Comparison of ENCODE assay signal across 9 cellular contexts in the genomic region with DNA sequence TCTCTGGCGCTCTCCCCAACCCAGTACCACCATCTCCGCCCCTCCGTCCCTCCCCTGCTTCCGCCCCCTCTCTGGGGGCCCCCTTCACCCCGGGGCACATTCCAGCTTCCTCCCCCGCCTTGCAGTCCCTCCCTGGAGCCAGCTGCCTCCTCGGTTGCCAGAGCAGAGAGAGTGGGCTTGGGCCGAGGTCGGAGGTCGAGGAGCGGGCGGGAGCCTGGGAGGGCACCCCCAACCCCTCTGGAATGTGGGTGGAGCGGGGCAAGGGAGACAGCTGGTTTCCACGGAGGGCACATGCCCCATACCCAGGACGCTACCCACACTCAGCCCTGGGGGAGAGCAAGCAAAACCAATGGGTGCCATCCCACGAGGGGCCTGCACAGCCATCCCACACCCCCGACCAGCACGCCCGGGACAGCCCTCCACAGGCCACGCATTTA. TPM values are rescaled to one million over a fixed set of nuclear protein-coding genes. Genes with fewer than 3 reads are reported as not detected.
DNase-seq lines count a peak whose midpoint lies in the region; ATAC-seq and TF ChIP-seq lines count a peak whose summit lies in the region.
"Had no signal": no experiment of that assay in that cellular context is flagged by ENCODE, and none has a peak within 500 bp of the region (broad histone marks: within the 10 kb centered on the region; RNA-seq: fewer than 3 reads in every experiment).

No MANE protein-coding gene starts in this region.

- H3K4me1 Mint-ChIP-seq in T-cell = peaks cover 54 to 68% (median 55%) of the 10 kb centered on the region in 3 donors

- CTCF ChIA-PET in T-cell (lab: Charles Lee) = no interaction called here

- no peak for TF ChIP-seq POLR2A in sigmoid colon (IDR thresholded peaks at IDR 0.05)

- ATAC-seq in T-cell (replicated peaks in 1 of 4) (no peak), heart right ventricle (no peak), HG03460 (IDR thresholded peaks at IDR 0.05; ENCODE audit: unreplicated experiment) (no peak), HG03565 (IDR thresholded peaks at IDR 0.05; ENCODE audit: unreplicated experiment) (no peak), HG03196 (IDR thresholded peaks at IDR 0.05; ENCODE audit: unreplicated experiment) (no peak)

- no peak for TF ChIP-seq CTCF in GM06990 (IDR thresholded peaks at IDR 0.05; ENCODE audit: insufficient read depth, low read length, poor library complexity, severe bottlenecking)
- no peak for TF ChIP-seq CTCF in heart right ventricle (IDR thresholded peaks at IDR 0.05)
- no peak for TF ChIP-seq CTCF in sigmoid colon (IDR thresholded peaks at IDR 0.05)

- intact Hi-C loops in heart right ventricle (cut with DNase I) (no loop called here), sigmoid colon (cut with DNase I) (loop anchor here (10.0 kb wide), 1 partner anchor 688 kb away; a partner anchor contains a TSS)

- no peaks in the 10 kb centered on the region for H3K9me3 ChIP-seq in heart right ventricle
- no peaks in the 10 kb centered on the region for H3K9me3 ChIP-seq in sigmoid colon

- H3K4me3 ChIP-seq in GM06990 (replicated peaks; ENCODE audit: low read depth, low read length) (peak overlapping the region; percentile 81), heart right ventricle (peak overlapping the region in 3 of 10 donors; percentile 69 to 96 (median 76)), sigmoid colon (no peak overlapping the region)

- no peaks in the 10 kb centered on the region for H3K27me3 Mint-ChIP-seq in T-cell

- H3K27ac Mint-ChIP-seq in T-cell = peak overlapping the region; percentile 49 to 59

- WGBS in heart right ventricle, 2 donors = 67 to 68% methylated on average over 19 to 20 of the region's 20 CpGs
- 10 to 44% methylated on average over 20 of the region's 20 CpGs for WGBS in sigmoid colon, 2 donors

- peaks cover under 1% of the 10 kb centered on the region for H3K36me3 Mint-ChIP-seq in T-cell

- H3K27me3 ChIP-seq in GM06990 (replicated peaks; ENCODE audit: control insufficient read depth, insufficient read depth, low read length) = no peaks in the 10 kb centered on the region; the same call in 1 of the 2 replicates
- H3K27me3 ChIP-seq in heart right ventricle = no peaks in the 10 kb centered on the region
- no peaks in the 10 kb centered on the region for H3K27me3 ChIP-seq in sigmoid colon

- H3K4me1 ChIP-seq in heart right ventricle (peaks cover 51 to 84% (median 77%) of the 10 kb centered on the region in 9 donors), sigmoid colon (peaks cover 0 to 77% (median 77%) of the 10 kb centered on the region in 4 donors)

- POLR2A ChIA-PET in T-cell (lab: Charles Lee) = no interaction called here

- peak overlapping the region in 1 of 3 donors; percentile 94 for H3K4me3 Mint-ChIP-seq in T-cell

- H3K36me3 ChIP-seq in GM06990 (ENCODE audit: control insufficient read depth, insufficient read depth, low read length) (peaks cover 1% of the 10 kb centered on the region; the same call in 1 of the 2 replicates), heart right ventricle (peaks cover 0 to 17% (median 6%) of the 10 kb centered on the region in 9 donors), sigmoid colon (peaks cover 0 to 6% (median 0%) of the 10 kb centered on the region in 4 donors)

- TF ChIP-seq EP300 in sigmoid colon (IDR thresholded peaks at IDR 0.05) = no peak

- H3K9me3 Mint-ChIP-seq in T-cell = no peaks in the 10 kb centered on the region

- DNase-seq in GM06990 (ENCODE audit: extremely low read depth, insufficient read length) (no peak), T-cell (no peak), heart right ventricle (peak in 1 of 2 donors; percentile 15), sigmoid colon (no peak), kidney tubule cell (ENCODE audit: low spot score) (no peak)
- DNase-seq: NCI-H510A treated with DMSO at 0.1 percent for 48 hours had no signal

- H3K27ac ChIP-seq in heart right ventricle (peak overlapping the region in 9 of 10 donors; percentile 60 to 100 (median 96)), sigmoid colon (peak overlapping the region; percentile 96 to 100 (median 100))

RNA-seq across cellular contexts. Expression of a gene that starts 6.4 kb away (rescaled TPM):
- total RNA-seq in T-cell (100 to 1,000 TPM; 477 to 682 (median 657) TPM), heart right ventricle (100 to 1,000 TPM; 227 to 356 (median 280) TPM), sigmoid colon (1,000 to 10,000 TPM in 1 of 4 donors, 100 to 1,000 TPM in 3; 602 to 1,004 (median 791) TPM)
- polyA plus RNA-seq in heart right ventricle (100 to 1,000 TPM; 180 to 344 TPM), sigmoid colon (100 to 1,000 TPM; 129 to 455 (median 265) TPM)

RNA-seq across cellular contexts. Expression of a gene that starts 12.6 kb away (rescaled TPM):
- 10 to 100 TPM; 42.1 to 69.8 (median 60.4) TPM for total RNA-seq in T-cell
- 10 to 100 TPM in 7 of 10 donors, 1 to 10 TPM in 3; 8.2 to 19.0 (median 12.7) TPM for total RNA-seq in heart right ventricle
- polyA plus RNA-seq in heart right ventricle = 10 to 100 TPM; 40.2 to 70.2 TPM
- 10 to 100 TPM; 24.7 to 49.3 (median 29.8) TPM for total RNA-seq in sigmoid colon
- polyA plus RNA-seq in sigmoid colon = 10 to 100 TPM; 37.0 to 87.8 (median 60.1) TPM

RNA-seq across cellular contexts. Expression of a gene that starts 14.3 kb away (rescaled TPM):
- total RNA-seq in T-cell (100 to 1,000 TPM in 1 of 5 donors, 10 to 100 TPM in 4; 54.0 to 161 (median 66.9) TPM), heart right ventricle (100 to 1,000 TPM in 2 of 10 donors, 10 to 100 TPM in 8; 45.9 to 236 (median 68.5) TPM), sigmoid colon (10 to 100 TPM; 14.6 to 70.3 (median 15.4) TPM)
- polyA plus RNA-seq in heart right ventricle (10 to 100 TPM; 22.7 to 48.6 TPM), sigmoid colon (10 to 100 TPM; 42.1 to 87.0 (median 57.7) TPM)

RNA-seq across cellular contexts. Expression of a gene that starts 21.2 kb away (rescaled TPM):
- total RNA-seq in T-cell (100 to 1,000 TPM; 117 to 233 (median 155) TPM), heart right ventricle (100 to 1,000 TPM; 491 to 770 (median 553) TPM), sigmoid colon (100 to 1,000 TPM in 3 of 4 donors, 10 to 100 TPM in 1; 74.7 to 112 (median 104) TPM)
- polyA plus RNA-seq in heart right ventricle (1,000 to 10,000 TPM in 1 of 2 donors, 100 to 1,000 TPM in 1; 821 to 2,879 TPM), sigmoid colon (100 to 1,000 TPM; 294 to 390 (median 352) TPM)

RNA-seq across cellular contexts. Expression of a gene that starts 23.0 kb away (rescaled TPM):
- total RNA-seq in T-cell = under 1 TPM in 1 of 5 donors, not detected in 4; 0.38 TPM
- under 1 TPM in 1 of 10 donors, not detected in 9; 0.45 TPM for total RNA-seq in heart right ventricle
- under 1 TPM in 1 of 2 donors, not detected in 1; 0.04 TPM for polyA plus RNA-seq in heart right ventricle
- total RNA-seq in sigmoid colon = not detected
- polyA plus RNA-seq in sigmoid colon = 10 to 100 TPM; 23.4 to 40.6 (median 25.2) TPM
